8 cellular contexts compared by ENCODE assay signal in the genomic region with DNA sequence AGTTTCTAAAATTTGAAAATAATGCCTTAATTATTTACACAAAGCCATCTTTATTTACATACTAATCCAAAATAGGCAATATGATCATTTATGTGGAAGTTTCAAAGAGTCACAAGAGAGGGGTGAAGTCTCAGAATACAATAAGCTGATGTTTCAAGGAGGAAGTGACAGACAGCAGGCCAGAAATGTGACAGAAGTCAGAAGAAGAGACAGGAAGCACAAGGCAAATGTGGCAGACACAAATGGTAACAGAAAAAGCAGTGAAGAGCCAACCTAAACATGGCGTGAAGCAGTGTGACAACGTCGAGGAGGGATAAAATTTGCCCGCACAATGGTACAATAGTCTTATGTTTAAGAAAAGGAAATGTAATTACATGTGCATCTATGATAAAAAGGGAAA. TPM values are rescaled to one million over a fixed set of nuclear protein-coding genes. Genes with fewer than 3 reads are reported as not detected.
DNase-seq lines count a peak whose midpoint lies in the region; ATAC-seq and TF ChIP-seq lines count a peak whose summit lies in the region.

No MANE protein-coding gene starts in this region.

- H3K9ac ChIP-seq in OCI-LY1 (ENCODE audit: low read length) = peak overlapping the region; percentile 15; the same call in 1 of the 2 replicates
- H3K9ac ChIP-seq in SK-N-SH = no peak overlapping the region

- H3K27ac Mint-ChIP-seq in CD14-positive monocyte = peak overlapping the region; percentile 4 to 73 (median 30)

- H3K36me3 ChIP-seq in OCI-LY1 (ENCODE audit: insufficient read depth, low read length) = peaks cover 35% of the 10 kb centered on the region
- peaks cover 23 to 39% of the 10 kb centered on the region in 2 experiments for H3K36me3 ChIP-seq in SK-N-SH (replicated peaks in 1 of 2; ENCODE audit: control insufficient read depth in 1 of 2, insufficient read depth in 2 of 2, low read length in 1 of 2)

- TF ChIP-seq CTCF in CD14-positive monocyte (IDR thresholded peaks at IDR 0.05) (no peak), OCI-LY1 (IDR thresholded peaks at IDR 0.05; ENCODE audit: low read length) (no peak), coronary artery (IDR thresholded peaks at IDR 0.05) (no peak), SK-N-SH (IDR thresholded peaks at IDR 0.05) (no peak)

- H3K4me3 ChIP-seq in OCI-LY1 (ENCODE audit: low read depth, low read length, poor library complexity, severe bottlenecking) (peak overlapping the region; percentile 11), coronary artery (no peak overlapping the region), SK-N-SH (ENCODE audit: low read depth in 2 of 2, low read length in 1 of 2) (no peak overlapping the region)

- H3K9me2 ChIP-seq in OCI-LY1 (ENCODE audit: low read depth, low read length) (no peaks in the 10 kb centered on the region), SK-N-SH (no peaks in the 10 kb centered on the region)

- H2AFZ ChIP-seq in OCI-LY1 (ENCODE audit: low read length) (no peak overlapping the region), SK-N-SH (ENCODE audit: low read depth) (no peak overlapping the region)

- peak overlapping the region; percentile 79 for H3K27ac ChIP-seq in OCI-LY1 (ENCODE audit: low read depth, low read length, poor library complexity, severe bottlenecking)
- H3K27ac ChIP-seq in coronary artery = no peak overlapping the region
- H3K27ac ChIP-seq in SK-N-SH (ENCODE audit: low read depth in 2 of 2, low read length in 1 of 2) = no peak overlapping the region

- DNase-seq in CD14-positive monocyte (ENCODE audit: low spot score) (no peak), NCI-H1694 (lab: John Stamatoyannopoulos, UW) (no peak), coronary artery (ENCODE audit: low spot score) (no peak), SK-N-SH (no peak), NCI-H774 (lab: John Stamatoyannopoulos, UW) (no peak)

- H3K27me3 ChIP-seq in OCI-LY1 (ENCODE audit: insufficient read depth, low read length) = no peaks in the 10 kb centered on the region
- no peaks in the 10 kb centered on the region for H3K27me3 ChIP-seq in SK-N-SH (ENCODE audit: insufficient read depth)

- no peaks in the 10 kb centered on the region for H3K9me3 ChIP-seq in OCI-LY1 (ENCODE audit: low read length)
- H3K9me3 ChIP-seq in SK-N-SH = no peaks in the 10 kb centered on the region

- H3K79me2 ChIP-seq in OCI-LY1 (ENCODE audit: insufficient read depth, low read length) (no peaks in the 10 kb centered on the region), SK-N-SH (ENCODE audit: insufficient read depth) (no peaks in the 10 kb centered on the region)

- intact Hi-C loops in CD14-positive monocyte (cut with micrococcal nuclease) = no loop called here

- H3K4me3 Mint-ChIP-seq in CD14-positive monocyte = no peak overlapping the region

- H3K4me2 ChIP-seq in OCI-LY1 (ENCODE audit: low read length) (peak overlapping the region; percentile 33; the same call in 1 of the 2 replicates), SK-N-SH (no peak overlapping the region)

- H3K27me3 Mint-ChIP-seq in CD14-positive monocyte (ENCODE audit: low read depth in 3 of 3) = peaks cover 0 to 1% (median 0%) of the 10 kb centered on the region in 3 donors

- no peaks in the 10 kb centered on the region for H4K20me1 ChIP-seq in OCI-LY1 (ENCODE audit: insufficient read depth, low read length)
- H4K20me1 ChIP-seq in SK-N-SH (ENCODE audit: insufficient read depth) = no peaks in the 10 kb centered on the region

- POLR2A ChIA-PET in SK-N-SH (lab: Yijun Ruan, JAX) = no interaction called here

- H3K4me1 ChIP-seq in OCI-LY1 (ENCODE audit: insufficient read depth, low read length, severe bottlenecking) (peaks cover 17% of the 10 kb centered on the region), SK-N-SH (ENCODE audit: control insufficient read depth in 1 of 2, insufficient read depth in 2 of 2, low read depth in 1 of 2, low read length in 1 of 2) (peaks cover 0 to 2% of the 10 kb centered on the region in 2 experiments; a peak in 1 of 4 replicates)

- H3F3A ChIP-seq in OCI-LY1 (ENCODE audit: insufficient read depth, low read length) (no peaks in the 10 kb centered on the region), SK-N-SH (replicated peaks; ENCODE audit: insufficient read depth) (peaks cover 4% of the 10 kb centered on the region)

- peaks cover 10% of the 10 kb centered on the region for H3K4me1 Mint-ChIP-seq in CD14-positive monocyte

- peaks cover 49 to 60% of the 10 kb centered on the region in 2 donors for H3K36me3 Mint-ChIP-seq in CD14-positive monocyte

- CTCF ChIA-PET in SK-N-SH (lab: Yijun Ruan, JAX) = no interaction called here

- TF ChIP-seq RAD21 in SK-N-SH (IDR thresholded peaks at IDR 0.05; ENCODE audit: low read length) = no peak

- TF ChIP-seq EP300 in SK-N-SH (IDR thresholded peaks at IDR 0.05; ENCODE audit: borderline replicate concordance in 1 of 2, low read depth in 1 of 2, low read length in 1 of 2) = no peak

- peak; percentile 78 for ATAC-seq in GM18909 (IDR thresholded peaks at IDR 0.05; ENCODE audit: poor library complexity, unreplicated experiment)
- ATAC-seq in HG02798 (IDR thresholded peaks at IDR 0.05; ENCODE audit: poor library complexity, unreplicated experiment) = peak; percentile 74

- H3K9me3 Mint-ChIP-seq in CD14-positive monocyte = peaks cover 0 to 5% (median 2%) of the 10 kb centered on the region in 7 donors

- 94% methylated on average over 4 of the region's 4 CpGs for WGBS in SK-N-SH (ENCODE audit: low lambda C conversion rate)

TF ChIP-seq in SK-N-SH, 30 proteins besides CTCF, POLR2A, EP300 and RAD21:
- TF ChIP-seq FOSL2 (IDR thresholded peaks at IDR 0.05; ENCODE audit: borderline replicate concordance, low read depth) = no peak
- TF ChIP-seq NFIC (IDR thresholded peaks at IDR 0.05; ENCODE audit: borderline replicate concordance) = no peak

RNA-seq across cellular contexts. Expression of gene SHPRH, which starts 59.8 kb away (rescaled TPM):
- polyA plus RNA-seq in CD14-positive monocyte (1 to 10 TPM; 1.8 to 3.6 TPM), SK-N-SH (2012; rRNA removed) (3.0 and 3.5 TPM in 2 replicates)
- polyA plus RNA-seq in SK-N-SH (2012; cell fraction: cytosol; rRNA removed) = 3.6 and 3.8 TPM in 2 replicates
- polyA plus RNA-seq in SK-N-SH (2012; cell fraction: nucleus; rRNA removed) = 3.5 and 8.6 TPM in 2 replicates
